ENCODE assay signal across 27 cellular contexts in the genomic region with DNA sequence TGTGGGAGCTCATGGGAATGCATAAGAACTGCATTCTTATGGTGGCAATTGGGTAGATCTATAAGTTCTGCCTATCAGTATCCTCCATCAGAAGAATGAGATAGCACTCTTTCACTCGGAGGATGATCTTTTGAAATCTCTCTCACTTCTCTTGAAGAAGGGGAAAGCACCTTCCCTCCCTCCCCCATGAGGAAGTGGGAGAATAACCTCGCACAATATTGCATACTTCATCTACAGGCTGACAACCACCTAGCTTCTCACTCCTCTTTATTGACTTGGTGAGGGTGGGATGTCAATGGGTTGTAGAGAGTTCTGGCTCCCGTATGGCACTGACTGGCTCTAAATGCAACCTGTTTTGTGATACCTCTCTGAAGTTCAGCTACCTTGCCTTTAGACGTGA.
"Had no signal": no experiment of that assay in that cellular context is flagged by ENCODE, and none has a peak within 500 bp of the region (broad histone marks: within the 10 kb centered on the region; RNA-seq: fewer than 3 reads in every experiment).

No MANE protein-coding gene starts in this region.

- H3K4me3 Mint-ChIP-seq: endodermal cell; naive thymus-derived CD8-positive, alpha-beta T cell; nephron progenitor cell; stimulated activated memory B cell treated with anti-CD40 and anti-IgM and Interleukin-4, amounts not matched to agents 10 μg/mL and 1 μg/mL and 100 μg/mL, for 72 hours; type B pancreatic cell had no signal

- H3K4me1 ChIP-seq: gastrocnemius medialis, lower lobe of right lung, psoas muscle, sigmoid colon, testis had no signal

- H3K27me3 Mint-ChIP-seq: naive thymus-derived CD8-positive, alpha-beta T cell; stimulated activated memory B cell treated with anti-CD40 and anti-IgM and Interleukin-4, amounts not matched to agents 10 μg/mL and 1 μg/mL and 100 μg/mL, for 72 hours; type B pancreatic cell had no signal

- FAIRE-seq: keratinocyte had no signal

- H3K4me1 Mint-ChIP-seq: endodermal cell; naive thymus-derived CD8-positive, alpha-beta T cell; nephron progenitor cell; stimulated activated memory B cell treated with anti-CD40 and anti-IgM and Interleukin-4, amounts not matched to agents 10 μg/mL and 1 μg/mL and 100 μg/mL, for 72 hours had no signal

- H3K27me3 ChIP-seq: gastrocnemius medialis, ovary, sigmoid colon, testis, tibial artery had no signal

- H3K9me3 ChIP-seq: gastrocnemius medialis, lower lobe of right lung, ovary, psoas muscle, sigmoid colon, testis, tibial artery had no signal

- DNase-seq: dorsolateral prefrontal cortex; effector CD8-positive, alpha-beta T cell; endodermal cell; foreskin fibroblast; gastrocnemius medialis; head of caudate nucleus; left ventricle myocardium superior; lower lobe of right lung; naive thymus-derived CD8-positive, alpha-beta T cell; nephron progenitor cell; nucleus accumbens; ovary; posterior cingulate gyrus; psoas muscle; right cardiac atrium; sigmoid colon; stimulated activated CD4-positive, alpha-beta T cell treated with anti-CD3 and anti-CD28 coated beads, Interleukin-2, amount 100 ng/mL, for 24 hours; stimulated activated CD4-positive, alpha-beta T cell treated with anti-CD3 and anti-CD28 coated beads, Interleukin-4, amount 100 ng/mL, for 24 hours; stimulated activated naive CD8-positive, alpha-beta T cell treated with anti-CD3 and anti-CD28 coated beads, Interleukin-15, Interleukin-2, amounts not matched to agents 100 U/mL and 50 U/mL, for 24 hours; substantia nigra; testis; tibial artery had no signal

- H3K27ac Mint-ChIP-seq: endodermal cell; naive thymus-derived CD8-positive, alpha-beta T cell; nephron progenitor cell; stimulated activated memory B cell treated with anti-CD40 and anti-IgM and Interleukin-4, amounts not matched to agents 10 μg/mL and 1 μg/mL and 100 μg/mL, for 72 hours; type B pancreatic cell had no signal

- H3K36me3 Mint-ChIP-seq: naive thymus-derived CD8-positive, alpha-beta T cell; stimulated activated memory B cell treated with anti-CD40 and anti-IgM and Interleukin-4, amounts not matched to agents 10 μg/mL and 1 μg/mL and 100 μg/mL, for 72 hours; type B pancreatic cell had no signal

- H3K4me3 ChIP-seq: dorsolateral prefrontal cortex, gastrocnemius medialis, lower lobe of right lung, ovary, psoas muscle, sigmoid colon, testis, tibial artery had no signal

- H3K36me3 ChIP-seq: gastrocnemius medialis, lower lobe of right lung, ovary, sigmoid colon, tibial artery had no signal

- H3K27ac ChIP-seq: dorsolateral prefrontal cortex, epithelial cell of prostate, gastrocnemius medialis, lower lobe of right lung, ovary, psoas muscle, sigmoid colon, testis, tibial artery had no signal

- ATAC-seq: esophagus mucosa; gastrocnemius medialis; left ventricle myocardium superior; lower lobe of right lung; naive thymus-derived CD8-positive, alpha-beta T cell; psoas muscle; right cardiac atrium; stimulated activated memory B cell treated with anti-CD40 and anti-IgM and Interleukin-4, amounts not matched to agents 10 μg/mL and 1 μg/mL and 100 μg/mL, for 72 hours had no signal

- H3K9me3 Mint-ChIP-seq: endodermal cell, nephron progenitor cell, type B pancreatic cell had no signal
